8 cellular contexts compared by ENCODE assay signal in genomic region chr1:201468501-201468843, GRCh38. TPM values are rescaled to one million over a fixed set of nuclear protein-coding genes. Genes with fewer than 3 reads are reported as not detected.
DNase-seq lines count a peak whose midpoint lies in the region; ATAC-seq, FAIRE-seq and TF ChIP-seq lines count a peak whose summit lies in the region.

No MANE protein-coding gene starts in this region.

- no peak for TF ChIP-seq CTCF in AG09309 (IDR thresholded peaks at IDR 0.05; ENCODE audit: control insufficient read depth, insufficient read depth, low read depth, low read length, missing control alignments)
- TF ChIP-seq CTCF in WTC11 (IDR thresholded peaks at IDR 0.05) = no peak
- no peak for TF ChIP-seq CTCF in foreskin keratinocyte (conservative IDR thresholded peaks at IDR 0.05)
- TF ChIP-seq CTCF in pancreas (IDR thresholded peaks at IDR 0.05) = no peak

- peaks cover 38% of the 10 kb centered on the region for H3K27me3 Mint-ChIP-seq in WTC11 (ENCODE audit: low read depth)

- H3K27ac Mint-ChIP-seq in WTC11 = no peak overlapping the region

- H3K27me3 ChIP-seq in foreskin keratinocyte (no peaks in the 10 kb centered on the region), pancreas (no peaks in the 10 kb centered on the region)

- no peaks in the 10 kb centered on the region for H3K9me3 Mint-ChIP-seq in WTC11

- H3K4me3 ChIP-seq in AG09309 (ENCODE audit: control insufficient read depth, low read depth, low read length) = peak overlapping the region; percentile 86
- peak overlapping the region; percentile 51 to 86 (median 68) for H3K4me3 ChIP-seq in pancreas

- peaks cover 0 to 14% (median 5%) of the 10 kb centered on the region in 3 donors for H3K36me3 ChIP-seq in pancreas

- CTCF ChIA-PET in WTC11 (lab: Charles Lee) = interaction anchor here (0.9 to 2.7 kb wide), 21 partner anchors 12 to 327 kb away, joined by 3 to 73 read pairs (median 4); no protein-coding TSS in a partner anchor

- ATAC-seq in GM18861 (IDR thresholded peaks at IDR 0.05; ENCODE audit: unreplicated experiment) (peak; percentile 36), HG03135 (IDR thresholded peaks at IDR 0.05; ENCODE audit: unreplicated experiment) (peak; percentile 52), WTC11 (peak; percentile 32), foreskin keratinocyte (no peak), pancreas (peak; percentile 31 to 66 (median 40))

- WGBS in pancreas, 2 donors = 3 to 6% methylated on average over 28 to 44 of the region's 44 CpGs

- H3K4me1 ChIP-seq in foreskin keratinocyte (peaks cover 11% of the 10 kb centered on the region), pancreas (no peaks in the 10 kb centered on the region)

- no peaks in the 10 kb centered on the region for H3K9me3 ChIP-seq in pancreas

- POLR2A ChIA-PET in WTC11 (lab: Charles Lee) = interaction anchor here (0.6 to 2.3 kb wide), 7 partner anchors 12 to 580 kb away, joined by 3 to 17 read pairs (median 3); no protein-coding TSS in a partner anchor

- H3K36me3 Mint-ChIP-seq in WTC11 = peaks cover 23% of the 10 kb centered on the region

- in situ Hi-C loops in G401 (cut with HindIII; ENCODE audit: low sequenced_read_pairs) = no loop called here

- peak overlapping the region; percentile 90 for H3K4me3 Mint-ChIP-seq in WTC11

- H3K27ac ChIP-seq in foreskin keratinocyte = peak overlapping the region; percentile 96
- H3K27ac ChIP-seq in pancreas = peak overlapping the region; percentile 55 to 76 (median 69)

- no peak for DNase-seq in AG09309 (ENCODE audit: low read depth)
- peak; percentile 50 for DNase-seq in WTC11 (ENCODE audit: low spot score)
- no peak for DNase-seq in foreskin keratinocyte
- peak in 4 of 6 donors; percentile 33 to 78 (median 62) for DNase-seq in pancreas
- no peak for DNase-seq in 8988T
- no peak for DNase-seq in G401 (ENCODE audit: low spot score)

- H3K4me1 Mint-ChIP-seq in WTC11 = peaks cover 32% of the 10 kb centered on the region

- intact Hi-C loops in pancreas (cut with DNase I) = no loop called here

- no peak for FAIRE-seq in pancreas (lab: Jason Lieb, UNC)

TF ChIP-seq in WTC11, 78 proteins besides CTCF, POLR2A, EP300 and RAD21:
- TF ChIP-seq KAT7 (CRISPR knock-in tag; IDR thresholded peaks at IDR 0.05; ENCODE audit: borderline replicate concordance) (0 out of 2 replicates have a peak, but pooled peaks have one; percentile 74), NR2C2 (CRISPR knock-in tag; IDR thresholded peaks at IDR 0.05) (no peak), FOXP1 (CRISPR knock-in tag; IDR thresholded peaks at IDR 0.05; ENCODE audit: borderline replicate concordance) (peak; percentile 91), MAX (CRISPR knock-in tag; IDR thresholded peaks at IDR 0.05) (peak; percentile 60; the same call in 1 of the 2 replicates), FOXJ3 (CRISPR knock-in tag; IDR thresholded peaks at IDR 0.05; ENCODE audit: borderline replicate concordance) (peak; percentile 46; the same call in 1 of the 2 replicates), CREM (CRISPR knock-in tag; IDR thresholded peaks at IDR 0.05) (no peak), ZNF219 (CRISPR knock-in tag; IDR thresholded peaks at IDR 0.05; ENCODE audit: borderline replicate concordance) (no peak), RELA (CRISPR knock-in tag; IDR thresholded peaks at IDR 0.05; ENCODE audit: borderline replicate concordance) (peak; percentile 51; the same call in 1 of the 2 replicates), ZNF281 (CRISPR knock-in tag; IDR thresholded peaks at IDR 0.05) (no peak), ATF6 (CRISPR knock-in tag; IDR thresholded peaks at IDR 0.05) (0 out of 2 replicates have a peak, but pooled peaks have one; percentile 38), HMGXB4 (CRISPR knock-in tag; IDR thresholded peaks at IDR 0.05) (peak; percentile 87; the same call in 1 of the 2 replicates)

RNA-seq across cellular contexts. Expression of gene PHLDA3, which starts 0.5 kb away (rescaled TPM):
- 53.9 to 95.1 TPM (median 59.7 TPM) in 3 replicates for total RNA-seq in WTC11 (2021)
- total RNA-seq in foreskin keratinocyte = 56.2 and 59.1 TPM in 2 replicates
- polyA plus RNA-seq in foreskin keratinocyte = 116 and 136 TPM in 2 replicates
- 10 to 100 TPM in 4 of 6 donors, 1 to 10 TPM in 2; 8.6 to 24.4 (median 15.7) TPM for total RNA-seq in pancreas
- polyA plus RNA-seq in pancreas = 10 to 100 TPM; 10.8 to 11.9 TPM
- total RNA-seq in G401 (2014; rRNA removed; shearing (Covaris generic)) = 400 and 462 TPM in 2 replicates

RNA-seq across cellular contexts. Expression of gene CSRP1, which starts 38.5 kb away (rescaled TPM):
- total RNA-seq in WTC11 (2021) = 10.7 to 15.4 TPM (median 14.3 TPM) in 3 replicates
- total RNA-seq in foreskin keratinocyte = 176 and 188 TPM in 2 replicates
- 193 and 199 TPM in 2 replicates for polyA plus RNA-seq in foreskin keratinocyte
- total RNA-seq in pancreas = 10 to 100 TPM; 49.6 to 91.9 (median 54.8) TPM
- polyA plus RNA-seq in pancreas = 100 to 1,000 TPM in 1 of 2 donors, 10 to 100 TPM in 1; 91.9 to 103 TPM
- 176 and 198 TPM in 2 replicates for total RNA-seq in G401 (2014; rRNA removed; shearing (Covaris generic))

RNA-seq across cellular contexts. Expression of gene TNNI1, which starts 46.9 kb away (rescaled TPM):
- total RNA-seq in WTC11 (2021) (0.34 to 0.50 TPM (median 0.44 TPM) in 3 replicates), foreskin keratinocyte (not detected in 2 replicates), pancreas (not detected)
- polyA plus RNA-seq in foreskin keratinocyte (not detected in 2 replicates), pancreas (under 1 TPM; 0.04 to 0.63 TPM)
- total RNA-seq in G401 (2014; rRNA removed; shearing (Covaris generic)) = 57.1 and 57.8 TPM in 2 replicates

Comparison
In these comparisons a context has a peak if more than half of its experiments do, and no peak if none do; other contexts are left out.
1. DNase-seq: peak in WTC11 (single experiment) and pancreas (4 of 6); none in AG09309 (single experiment), foreskin keratinocyte (0 of 2), 8988T (single experiment) and G401 (single experiment).
2. RNA of gene TNNI1, which starts 46.9 kb away (total RNA-seq): 57.1 to 57.8 TPM in G401; 0.34 to 0.50 TPM in WTC11, not detected in foreskin keratinocyte and not detected in pancreas; every median in the first group is over 10 times any median in the second.